8 cellular contexts compared by ENCODE assay signal in the genomic region with DNA sequence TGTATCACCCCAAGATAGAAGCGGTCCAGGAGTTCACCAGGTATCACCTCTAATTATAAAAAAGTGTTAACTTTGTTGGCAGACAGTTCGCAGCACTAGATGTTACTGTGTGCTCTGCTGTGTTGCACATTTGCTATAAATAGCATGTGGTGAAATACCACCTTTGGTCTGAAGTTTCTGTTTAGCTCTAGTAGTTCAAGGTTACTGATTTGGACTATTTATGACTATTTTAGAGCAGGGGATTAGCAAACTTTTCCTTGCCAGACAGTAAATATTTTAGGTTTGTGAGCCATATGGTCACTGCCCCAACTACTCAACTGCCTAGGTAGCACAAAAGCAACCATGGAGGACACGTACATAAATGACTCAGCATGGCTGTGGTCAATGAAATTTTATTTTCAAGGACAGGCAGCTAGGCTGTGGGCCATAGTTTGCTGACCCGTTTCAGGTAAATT.
A peak's percentile ranks its signal among the peaks of the same experiment; 100 is the strongest.
DNase-seq lines count a peak whose midpoint lies in the region; ATAC-seq and TF ChIP-seq lines count a peak whose summit lies in the region.

No MANE protein-coding gene starts in this region.

- TF ChIP-seq CTCF in GM12864 (IDR thresholded peaks at IDR 0.05; ENCODE audit: low read depth, low read length, missing control alignments): no peak

- no peak overlapping the region; the same call in 1 of the 2 replicates for H3K4me3 ChIP-seq in GM12864 (ENCODE audit: low read depth, low read length)

- ATAC-seq in GM21515 (IDR thresholded peaks at IDR 0.05; ENCODE audit: unreplicated experiment): peak; percentile 80

- DNase-seq in GM12864 (ENCODE audit: low read depth) (peak; percentile 76), HK-2 (ENCODE audit: unreplicated experiment) (peak; percentile 25), germinal center (ENCODE audit: low spot score) (peak; percentile 31), NCI-H526 (lab: John Stamatoyannopoulos, UW) (no peak), globus pallidus (ENCODE audit: low spot score) (no peak), activated gamma-delta T cell treated with Interleukin-2 at 50 U/mL for 16 hours (no peak), amygdala (lab: John Stamatoyannopoulos, UW) (no peak)

Comparison
In these comparisons a context has a peak if more than half of its experiments do, and no peak if none do; other contexts are left out.
1. DNase-seq: peak in GM12864 (single experiment), HK-2 (single experiment) and germinal center (single experiment); none in NCI-H526 (0 of 2), globus pallidus (single experiment), activated gamma-delta T cell treated with Interleukin-2 at 50 U/mL for 16 hours (single experiment) and amygdala (0 of 56).